In the genomic region with DNA sequence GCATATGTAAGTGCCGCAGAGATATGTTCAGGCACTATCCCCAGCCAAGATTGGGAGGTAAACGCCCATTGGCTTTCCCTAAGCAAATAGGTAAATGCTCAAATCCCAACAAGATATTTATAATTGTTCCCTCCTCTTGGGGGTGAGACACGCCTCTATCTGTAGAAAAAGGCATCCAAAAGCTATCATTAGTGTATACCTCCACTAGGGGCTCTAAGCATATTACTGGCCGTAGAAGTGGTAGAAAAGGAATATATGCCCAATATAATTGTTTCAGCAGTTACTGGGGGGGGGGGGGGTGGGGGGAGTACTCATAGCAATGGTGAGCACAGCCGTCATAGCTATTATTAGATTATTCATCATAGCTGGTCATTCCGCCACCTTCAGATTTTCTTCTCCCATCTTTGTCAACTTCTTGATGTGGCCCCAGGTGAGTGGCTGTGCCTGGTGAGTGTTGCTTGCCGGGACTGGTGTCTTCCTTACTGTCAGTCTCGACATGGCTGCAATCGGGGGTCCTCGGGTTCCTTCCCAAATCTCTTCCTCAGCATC, we compare ENCODE assay signal across 2 cellular contexts.
A peak's percentile ranks its signal among the peaks of the same experiment; 100 is the strongest.
TF ChIP-seq lines count a peak whose summit lies in the region.

No MANE protein-coding gene starts in this region.

TF ChIP-seq in GM23338, 12 proteins besides CTCF, POLR2A, EP300 and RAD21 (continues in another document):
- TF ChIP-seq JUNB (IDR thresholded peaks at IDR 0.05; ENCODE audit: unreplicated experiment) (no peak), POLR2AphosphoS5 (IDR thresholded peaks at IDR 0.05; ENCODE audit: low read depth) (no peak), ZNF114 (CRISPR knock-in tag; IDR thresholded peaks at IDR 0.05) (no peak), CREB1 (CRISPR knock-in tag; IDR thresholded peaks at IDR 0.05; ENCODE audit: low read depth) (no peak), EZH2 (IDR thresholded peaks at IDR 0.05; ENCODE audit: low read depth, unreplicated experiment) (no peak), EZH2phosphoT487 (IDR thresholded peaks at IDR 0.05; ENCODE audit: unreplicated experiment) (no peak), STAT1 (IDR thresholded peaks at IDR 0.05; ENCODE audit: unreplicated experiment) (no peak)
- TF ChIP-seq, protein P1, sequence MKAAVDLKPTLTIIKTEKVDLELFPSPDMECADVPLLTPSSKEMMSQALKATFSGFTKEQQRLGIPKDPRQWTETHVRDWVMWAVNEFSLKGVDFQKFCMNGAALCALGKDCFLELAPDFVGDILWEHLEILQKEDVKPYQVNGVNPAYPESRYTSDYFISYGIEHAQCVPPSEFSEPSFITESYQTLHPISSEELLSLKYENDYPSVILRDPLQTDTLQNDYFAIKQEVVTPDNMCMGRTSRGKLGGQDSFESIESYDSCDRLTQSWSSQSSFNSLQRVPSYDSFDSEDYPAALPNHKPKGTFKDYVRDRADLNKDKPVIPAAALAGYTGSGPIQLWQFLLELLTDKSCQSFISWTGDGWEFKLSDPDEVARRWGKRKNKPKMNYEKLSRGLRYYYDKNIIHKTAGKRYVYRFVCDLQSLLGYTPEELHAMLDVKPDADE (IDR thresholded peaks at IDR 0.05): no peak
- TF ChIP-seq, protein P2, sequence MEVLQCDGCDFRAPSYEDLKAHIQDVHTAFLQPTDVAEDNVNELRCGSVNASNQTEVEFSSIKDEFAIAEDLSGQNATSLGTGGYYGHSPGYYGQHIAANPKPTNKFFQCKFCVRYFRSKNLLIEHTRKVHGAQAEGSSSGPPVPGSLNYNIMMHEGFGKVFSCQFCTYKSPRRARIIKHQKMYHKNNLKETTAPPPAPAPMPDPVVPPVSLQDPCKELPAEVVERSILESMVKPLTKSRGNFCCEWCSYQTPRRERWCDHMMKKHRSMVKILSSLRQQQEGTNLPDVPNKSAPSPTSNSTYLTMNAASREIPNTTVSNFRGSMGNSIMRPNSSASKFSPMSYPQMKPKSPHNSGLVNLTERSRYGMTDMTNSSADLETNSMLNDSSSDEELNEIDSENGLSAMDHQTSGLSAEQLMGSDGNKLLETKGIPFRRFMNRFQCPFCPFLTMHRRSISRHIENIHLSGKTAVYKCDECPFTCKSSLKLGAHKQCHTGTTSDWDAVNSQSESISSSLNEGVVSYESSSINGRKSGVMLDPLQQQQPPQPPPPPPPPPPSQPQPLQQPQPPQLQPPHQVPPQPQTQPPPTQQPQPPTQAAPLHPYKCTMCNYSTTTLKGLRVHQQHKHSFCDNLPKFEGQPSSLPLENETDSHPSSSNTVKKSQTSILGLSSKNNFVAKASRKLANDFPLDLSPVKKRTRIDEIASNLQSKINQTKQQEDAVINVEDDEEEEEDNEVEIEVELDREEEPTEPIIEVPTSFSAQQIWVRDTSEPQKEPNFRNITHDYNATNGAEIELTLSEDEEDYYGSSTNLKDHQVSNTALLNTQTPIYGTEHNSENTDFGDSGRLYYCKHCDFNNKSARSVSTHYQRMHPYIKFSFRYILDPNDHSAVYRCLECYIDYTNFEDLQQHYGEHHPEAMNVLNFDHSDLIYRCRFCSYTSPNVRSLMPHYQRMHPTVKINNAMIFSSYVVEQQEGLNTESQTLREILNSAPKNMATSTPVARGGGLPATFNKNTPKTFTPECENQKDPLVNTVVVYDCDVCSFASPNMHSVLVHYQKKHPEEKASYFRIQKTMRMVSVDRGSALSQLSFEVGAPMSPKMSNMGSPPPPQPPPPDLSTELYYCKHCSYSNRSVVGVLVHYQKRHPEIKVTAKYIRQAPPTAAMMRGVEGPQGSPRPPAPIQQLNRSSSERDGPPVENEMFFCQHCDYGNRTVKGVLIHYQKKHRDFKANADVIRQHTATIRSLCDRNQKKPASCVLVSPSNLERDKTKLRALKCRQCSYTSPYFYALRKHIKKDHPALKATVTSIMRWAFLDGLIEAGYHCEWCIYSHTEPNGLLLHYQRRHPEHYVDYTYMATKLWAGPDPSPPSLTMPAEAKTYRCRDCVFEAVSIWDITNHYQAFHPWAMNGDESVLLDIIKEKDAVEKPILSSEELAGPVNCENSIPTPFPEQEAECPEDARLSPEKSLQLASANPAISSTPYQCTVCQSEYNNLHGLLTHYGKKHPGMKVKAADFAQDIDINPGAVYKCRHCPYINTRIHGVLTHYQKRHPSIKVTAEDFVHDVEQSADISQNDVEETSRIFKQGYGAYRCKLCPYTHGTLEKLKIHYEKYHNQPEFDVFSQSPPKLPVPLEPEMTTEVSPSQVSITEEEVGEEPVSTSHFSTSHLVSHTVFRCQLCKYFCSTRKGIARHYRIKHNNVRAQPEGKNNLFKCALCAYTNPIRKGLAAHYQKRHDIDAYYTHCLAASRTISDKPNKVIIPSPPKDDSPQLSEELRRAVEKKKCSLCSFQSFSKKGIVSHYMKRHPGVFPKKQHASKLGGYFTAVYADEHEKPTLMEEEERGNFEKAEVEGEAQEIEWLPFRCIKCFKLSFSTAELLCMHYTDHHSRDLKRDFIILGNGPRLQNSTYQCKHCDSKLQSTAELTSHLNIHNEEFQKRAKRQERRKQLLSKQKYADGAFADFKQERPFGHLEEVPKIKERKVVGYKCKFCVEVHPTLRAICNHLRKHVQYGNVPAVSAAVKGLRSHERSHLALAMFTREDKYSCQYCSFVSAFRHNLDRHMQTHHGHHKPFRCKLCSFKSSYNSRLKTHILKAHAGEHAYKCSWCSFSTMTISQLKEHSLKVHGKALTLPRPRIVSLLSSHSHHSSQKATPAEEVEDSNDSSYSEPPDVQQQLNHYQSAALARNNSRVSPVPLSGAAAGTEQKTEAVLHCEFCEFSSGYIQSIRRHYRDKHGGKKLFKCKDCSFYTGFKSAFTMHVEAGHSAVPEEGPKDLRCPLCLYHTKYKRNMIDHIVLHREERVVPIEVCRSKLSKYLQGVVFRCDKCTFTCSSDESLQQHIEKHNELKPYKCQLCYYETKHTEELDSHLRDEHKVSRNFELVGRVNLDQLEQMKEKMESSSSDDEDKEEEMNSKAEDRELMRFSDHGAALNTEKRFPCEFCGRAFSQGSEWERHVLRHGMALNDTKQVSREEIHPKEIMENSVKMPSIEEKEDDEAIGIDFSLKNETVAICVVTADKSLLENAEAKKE (CRISPR knock-in tag; IDR thresholded peaks at IDR 0.05): no peak

TF ChIP-seq in K562, 482 proteins besides CTCF, POLR2A, EP300 and RAD21 (continues in another document):
- TF ChIP-seq, protein P3, sequence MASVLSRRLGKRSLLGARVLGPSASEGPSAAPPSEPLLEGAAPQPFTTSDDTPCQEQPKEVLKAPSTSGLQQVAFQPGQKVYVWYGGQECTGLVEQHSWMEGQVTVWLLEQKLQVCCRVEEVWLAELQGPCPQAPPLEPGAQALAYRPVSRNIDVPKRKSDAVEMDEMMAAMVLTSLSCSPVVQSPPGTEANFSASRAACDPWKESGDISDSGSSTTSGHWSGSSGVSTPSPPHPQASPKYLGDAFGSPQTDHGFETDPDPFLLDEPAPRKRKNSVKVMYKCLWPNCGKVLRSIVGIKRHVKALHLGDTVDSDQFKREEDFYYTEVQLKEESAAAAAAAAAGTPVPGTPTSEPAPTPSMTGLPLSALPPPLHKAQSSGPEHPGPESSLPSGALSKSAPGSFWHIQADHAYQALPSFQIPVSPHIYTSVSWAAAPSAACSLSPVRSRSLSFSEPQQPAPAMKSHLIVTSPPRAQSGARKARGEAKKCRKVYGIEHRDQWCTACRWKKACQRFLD (CRISPR knock-in tag; IDR thresholded peaks at IDR 0.05): 0 out of 2 replicates have a peak, but pooled peaks have one; percentile 17
- TF ChIP-seq ZNF175 (CRISPR knock-in tag; IDR thresholded peaks at IDR 0.05; ENCODE audit: low read depth) (peak; percentile 73), HMG20A (CRISPR knock-in tag; conservative IDR thresholded peaks at IDR 0.05) (no peak), JUN (IDR thresholded peaks at IDR 0.05; ENCODE audit: borderline replicate concordance, low read depth, low read length) (no peak), JUN (CRISPR knock-in tag; IDR thresholded peaks at IDR 0.05; ENCODE audit: borderline replicate concordance) (no peak), FOXA3 (CRISPR knock-in tag; conservative IDR thresholded peaks at IDR 0.05 in 1 of 2, IDR thresholded peaks at IDR 0.05 in 1 of 2) (no peak), ZEB2 (IDR thresholded peaks at IDR 0.05) (no peak), MXI1 (IDR thresholded peaks at IDR 0.05; ENCODE audit: low read depth, low read length) (no peak), ZNF24 (IDR thresholded peaks at IDR 0.05) (no peak), NR4A1 (CRISPR knock-in tag; IDR thresholded peaks at IDR 0.05) (no peak), NR4A1 (tag; IDR thresholded peaks at IDR 0.05) (0 out of 2 replicates have a peak, but pooled peaks have one; percentile 25), ZNF586 (CRISPR knock-in tag; conservative IDR thresholded peaks at IDR 0.05) (no peak), YY1 (IDR thresholded peaks at IDR 0.05; ENCODE audit: borderline replicate concordance in 1 of 3, control insufficient read depth in 1 of 3, extremely low read depth in 1 of 3, insufficient read depth in 3 of 3, insufficient read length in 1 of 3, insufficient replicate concordance in 2 of 3, low read depth in 1 of 3, low read length in 2 of 3) (peak in 1 of 3 experiments; percentile 31), TAF9B (IDR thresholded peaks at IDR 0.05; ENCODE audit: partially characterized antibody) (peak; percentile 17), RCOR1 (IDR thresholded peaks at IDR 0.05; ENCODE audit: borderline replicate concordance in 1 of 2, low read depth in 2 of 2, low read length in 2 of 2) (0 out of 4 replicates have a peak, but pooled peaks of 1 of the 2 experiments have one; percentile 15), SNRNP70 (optimal IDR thresholded peaks at IDR 0.05; ENCODE audit: low read depth, low read length) (no peak)
- TF ChIP-seq, protein P4, sequence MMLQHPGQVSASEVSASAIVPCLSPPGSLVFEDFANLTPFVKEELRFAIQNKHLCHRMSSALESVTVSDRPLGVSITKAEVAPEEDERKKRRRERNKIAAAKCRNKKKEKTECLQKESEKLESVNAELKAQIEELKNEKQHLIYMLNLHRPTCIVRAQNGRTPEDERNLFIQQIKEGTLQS (IDR thresholded peaks at IDR 0.05): peak; percentile 35
- TF ChIP-seq, protein P4 (CRISPR knock-in tag; conservative IDR thresholded peaks at IDR 0.05): no peak
- TF ChIP-seq, protein P5, sequence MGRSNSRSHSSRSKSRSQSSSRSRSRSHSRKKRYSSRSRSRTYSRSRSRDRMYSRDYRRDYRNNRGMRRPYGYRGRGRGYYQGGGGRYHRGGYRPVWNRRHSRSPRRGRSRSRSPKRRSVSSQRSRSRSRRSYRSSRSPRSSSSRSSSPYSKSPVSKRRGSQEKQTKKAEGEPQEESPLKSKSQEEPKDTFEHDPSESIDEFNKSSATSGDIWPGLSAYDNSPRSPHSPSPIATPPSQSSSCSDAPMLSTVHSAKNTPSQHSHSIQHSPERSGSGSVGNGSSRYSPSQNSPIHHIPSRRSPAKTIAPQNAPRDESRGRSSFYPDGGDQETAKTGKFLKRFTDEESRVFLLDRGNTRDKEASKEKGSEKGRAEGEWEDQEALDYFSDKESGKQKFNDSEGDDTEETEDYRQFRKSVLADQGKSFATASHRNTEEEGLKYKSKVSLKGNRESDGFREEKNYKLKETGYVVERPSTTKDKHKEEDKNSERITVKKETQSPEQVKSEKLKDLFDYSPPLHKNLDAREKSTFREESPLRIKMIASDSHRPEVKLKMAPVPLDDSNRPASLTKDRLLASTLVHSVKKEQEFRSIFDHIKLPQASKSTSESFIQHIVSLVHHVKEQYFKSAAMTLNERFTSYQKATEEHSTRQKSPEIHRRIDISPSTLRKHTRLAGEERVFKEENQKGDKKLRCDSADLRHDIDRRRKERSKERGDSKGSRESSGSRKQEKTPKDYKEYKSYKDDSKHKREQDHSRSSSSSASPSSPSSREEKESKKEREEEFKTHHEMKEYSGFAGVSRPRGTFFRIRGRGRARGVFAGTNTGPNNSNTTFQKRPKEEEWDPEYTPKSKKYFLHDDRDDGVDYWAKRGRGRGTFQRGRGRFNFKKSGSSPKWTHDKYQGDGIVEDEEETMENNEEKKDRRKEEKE (IDR thresholded peaks at IDR 0.05; ENCODE audit: borderline replicate concordance in 1 of 2, control insufficient read depth in 1 of 2, low read depth in 2 of 2, low read length in 1 of 2): no peak
- TF ChIP-seq, protein P6, sequence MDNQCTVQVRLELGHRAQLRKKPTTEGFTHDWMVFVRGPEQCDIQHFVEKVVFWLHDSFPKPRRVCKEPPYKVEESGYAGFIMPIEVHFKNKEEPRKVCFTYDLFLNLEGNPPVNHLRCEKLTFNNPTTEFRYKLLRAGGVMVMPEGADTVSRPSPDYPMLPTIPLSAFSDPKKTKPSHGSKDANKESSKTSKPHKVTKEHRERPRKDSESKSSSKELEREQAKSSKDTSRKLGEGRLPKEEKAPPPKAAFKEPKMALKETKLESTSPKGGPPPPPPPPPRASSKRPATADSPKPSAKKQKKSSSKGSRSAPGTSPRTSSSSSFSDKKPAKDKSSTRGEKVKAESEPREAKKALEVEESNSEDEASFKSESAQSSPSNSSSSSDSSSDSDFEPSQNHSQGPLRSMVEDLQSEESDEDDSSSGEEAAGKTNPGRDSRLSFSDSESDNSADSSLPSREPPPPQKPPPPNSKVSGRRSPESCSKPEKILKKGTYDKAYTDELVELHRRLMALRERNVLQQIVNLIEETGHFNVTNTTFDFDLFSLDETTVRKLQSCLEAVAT (IDR thresholded peaks at IDR 0.05): 0 out of 4 replicates have a peak, but pooled peaks of 1 of the 2 experiments have one; percentile 5
- TF ChIP-seq, protein P7, sequence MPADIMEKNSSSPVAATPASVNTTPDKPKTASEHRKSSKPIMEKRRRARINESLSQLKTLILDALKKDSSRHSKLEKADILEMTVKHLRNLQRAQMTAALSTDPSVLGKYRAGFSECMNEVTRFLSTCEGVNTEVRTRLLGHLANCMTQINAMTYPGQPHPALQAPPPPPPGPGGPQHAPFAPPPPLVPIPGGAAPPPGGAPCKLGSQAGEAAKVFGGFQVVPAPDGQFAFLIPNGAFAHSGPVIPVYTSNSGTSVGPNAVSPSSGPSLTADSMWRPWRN (IDR thresholded peaks at IDR 0.05; ENCODE audit: low read depth): no peak
- TF ChIP-seq, protein P8, sequence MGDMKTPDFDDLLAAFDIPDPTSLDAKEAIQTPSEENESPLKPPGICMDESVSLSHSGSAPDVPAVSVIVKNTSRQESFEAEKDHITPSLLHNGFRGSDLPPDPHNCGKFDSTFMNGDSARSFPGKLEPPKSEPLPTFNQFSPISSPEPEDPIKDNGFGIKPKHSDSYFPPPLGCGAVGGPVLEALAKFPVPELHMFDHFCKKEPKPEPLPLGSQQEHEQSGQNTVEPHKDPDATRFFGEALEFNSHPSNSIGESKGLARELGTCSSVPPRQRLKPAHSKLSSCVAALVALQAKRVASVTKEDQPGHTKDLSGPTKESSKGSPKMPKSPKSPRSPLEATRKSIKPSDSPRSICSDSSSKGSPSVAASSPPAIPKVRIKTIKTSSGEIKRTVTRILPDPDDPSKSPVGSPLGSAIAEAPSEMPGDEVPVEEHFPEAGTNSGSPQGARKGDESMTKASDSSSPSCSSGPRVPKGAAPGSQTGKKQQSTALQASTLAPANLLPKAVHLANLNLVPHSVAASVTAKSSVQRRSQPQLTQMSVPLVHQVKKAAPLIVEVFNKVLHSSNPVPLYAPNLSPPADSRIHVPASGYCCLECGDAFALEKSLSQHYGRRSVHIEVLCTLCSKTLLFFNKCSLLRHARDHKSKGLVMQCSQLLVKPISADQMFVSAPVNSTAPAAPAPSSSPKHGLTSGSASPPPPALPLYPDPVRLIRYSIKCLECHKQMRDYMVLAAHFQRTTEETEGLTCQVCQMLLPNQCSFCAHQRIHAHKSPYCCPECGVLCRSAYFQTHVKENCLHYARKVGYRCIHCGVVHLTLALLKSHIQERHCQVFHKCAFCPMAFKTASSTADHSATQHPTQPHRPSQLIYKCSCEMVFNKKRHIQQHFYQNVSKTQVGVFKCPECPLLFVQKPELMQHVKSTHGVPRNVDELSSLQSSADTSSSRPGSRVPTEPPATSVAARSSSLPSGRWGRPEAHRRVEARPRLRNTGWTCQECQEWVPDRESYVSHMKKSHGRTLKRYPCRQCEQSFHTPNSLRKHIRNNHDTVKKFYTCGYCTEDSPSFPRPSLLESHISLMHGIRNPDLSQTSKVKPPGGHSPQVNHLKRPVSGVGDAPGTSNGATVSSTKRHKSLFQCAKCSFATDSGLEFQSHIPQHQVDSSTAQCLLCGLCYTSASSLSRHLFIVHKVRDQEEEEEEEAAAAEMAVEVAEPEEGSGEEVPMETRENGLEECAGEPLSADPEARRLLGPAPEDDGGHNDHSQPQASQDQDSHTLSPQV (IDR thresholded peaks at IDR 0.05): peak; percentile 68
